In genomic region chr17:7862692-7863437, GRCh38 we compare ENCODE assay signal across 9 cellular contexts.
A peak's percentile ranks its signal among the peaks of the same experiment; 100 is the strongest.
DNase-seq lines count a peak whose midpoint lies in the region; ATAC-seq and TF ChIP-seq lines count a peak whose summit lies in the region.
"Had no signal": no experiment of that assay in that cellular context is flagged by ENCODE, and none has a peak within 500 bp of the region (broad histone marks: within the 10 kb centered on the region; RNA-seq: fewer than 3 reads in every experiment).

No MANE protein-coding gene starts in this region.

- TF ChIP-seq CTCF in LNCaP clone FGC (IDR thresholded peaks at IDR 0.05; ENCODE audit: control insufficient read depth, extremely low read depth, insufficient read depth): peak; percentile 78
- peak; percentile 50 for TF ChIP-seq CTCF in WI38 (IDR thresholded peaks at IDR 0.05; ENCODE audit: low read depth, low read length)
- peak; percentile 69 for TF ChIP-seq CTCF in fibroblast of mammary gland (conservative IDR thresholded peaks at IDR 0.05; ENCODE audit: control insufficient read depth, insufficient read depth, low read depth, low read length)

- H3K4me3 ChIP-seq in LNCaP clone FGC (ENCODE audit: low read depth, low read length) (no peak overlapping the region), WI38 (ENCODE audit: low read depth, low read length) (no peak overlapping the region), fibroblast of mammary gland (ENCODE audit: control insufficient read depth, low read depth, low read length) (no peak overlapping the region)
- H3K4me3 ChIP-seq: skin epidermis had no signal

- no peak for ATAC-seq in HG03159 (IDR thresholded peaks at IDR 0.05; ENCODE audit: unreplicated experiment)

- peak; percentile 19 to 56 for DNase-seq in NCI-H524 (lab: John Stamatoyannopoulos, UW)
- DNase-seq in NCI-H524 treated with DMSO at 0.1 percent for 48 hours (lab: John Stamatoyannopoulos, UW): no peak
- no peak for DNase-seq in LNCaP clone FGC (ENCODE audit: low read depth)
- peak; percentile 66 for DNase-seq in fibroblast of mammary gland (ENCODE audit: low read depth)
- DNase-seq in pons (ENCODE audit: low spot score): peak; percentile 67
- no peak for DNase-seq in NCI-H1048 (lab: John Stamatoyannopoulos, UW)

Comparison
In these comparisons a context has a peak if more than half of its experiments do, and no peak if none do; other contexts are left out.
1. DNase-seq: peak in NCI-H524 (2 of 2), fibroblast of mammary gland (single experiment) and pons (single experiment); none in NCI-H524 treated with DMSO at 0.1 percent for 48 hours (single experiment), LNCaP clone FGC (single experiment) and NCI-H1048 (single experiment).
2. Peak in every context shown above with its lines, with median percentiles within 50 percentile points of each other: CTCF ChIP-seq.